Comparison of ENCODE assay signal across 2 cellular contexts in the genomic region with DNA sequence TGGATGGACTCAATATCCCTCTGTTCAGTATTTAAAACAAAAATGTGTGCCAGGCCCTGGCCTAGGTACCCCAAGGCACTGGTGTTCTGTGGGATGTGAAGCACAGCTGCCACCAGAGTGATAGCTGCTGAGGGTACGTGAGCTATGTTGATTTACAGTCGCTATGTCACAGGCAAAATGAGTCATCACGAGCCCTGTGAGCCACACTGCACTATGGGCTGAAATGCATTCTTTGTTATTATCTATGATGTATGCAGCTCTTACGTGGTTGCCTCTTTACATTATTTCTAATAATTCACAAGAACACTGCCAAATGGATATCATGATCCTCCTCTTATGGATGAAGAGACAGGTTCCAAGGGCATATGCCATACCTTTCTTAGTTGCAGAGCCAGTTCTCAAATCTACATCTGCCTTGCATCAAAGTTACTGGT.
A peak's percentile ranks its signal among the peaks of the same experiment; 100 is the strongest.
TF ChIP-seq lines count a peak whose summit lies in the region.

No MANE protein-coding gene starts in this region.

TF ChIP-seq in SK-N-SH, 30 proteins besides CTCF, POLR2A, EP300 and RAD21:
- peak; percentile 59; the same call in 1 of the 2 replicates for TF ChIP-seq FOSL2 (IDR thresholded peaks at IDR 0.05; ENCODE audit: borderline replicate concordance, low read depth)
- TF ChIP-seq, protein P1, sequence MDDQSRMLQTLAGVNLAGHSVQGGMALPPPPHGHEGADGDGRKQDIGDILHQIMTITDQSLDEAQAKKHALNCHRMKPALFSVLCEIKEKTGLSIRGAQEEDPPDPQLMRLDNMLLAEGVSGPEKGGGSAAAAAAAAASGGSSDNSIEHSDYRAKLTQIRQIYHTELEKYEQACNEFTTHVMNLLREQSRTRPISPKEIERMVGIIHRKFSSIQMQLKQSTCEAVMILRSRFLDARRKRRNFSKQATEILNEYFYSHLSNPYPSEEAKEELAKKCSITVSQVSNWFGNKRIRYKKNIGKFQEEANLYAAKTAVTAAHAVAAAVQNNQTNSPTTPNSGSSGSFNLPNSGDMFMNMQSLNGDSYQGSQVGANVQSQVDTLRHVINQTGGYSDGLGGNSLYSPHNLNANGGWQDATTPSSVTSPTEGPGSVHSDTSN (IDR thresholded peaks at IDR 0.05) = peak; percentile 76
- no peak for TF ChIP-seq NRF1 (IDR thresholded peaks at IDR 0.05; ENCODE audit: low read depth, low read length)
- peak; percentile 35; the same call in 1 of the 2 replicates for TF ChIP-seq JUND (IDR thresholded peaks at IDR 0.05)

TF ChIP-seq in K562, 482 proteins besides CTCF, POLR2A, EP300 and RAD21 (continues in another document):
- TF ChIP-seq TARDBP (IDR thresholded peaks at IDR 0.05) = no peak
- TF ChIP-seq FOXA3 (CRISPR knock-in tag; conservative IDR thresholded peaks at IDR 0.05 in 1 of 2, IDR thresholded peaks at IDR 0.05 in 1 of 2) = peak; percentile 57 to 84
- no peak for TF ChIP-seq ESRRA (IDR thresholded peaks at IDR 0.05; ENCODE audit: borderline replicate concordance, low read depth)
- TF ChIP-seq, protein P2, sequence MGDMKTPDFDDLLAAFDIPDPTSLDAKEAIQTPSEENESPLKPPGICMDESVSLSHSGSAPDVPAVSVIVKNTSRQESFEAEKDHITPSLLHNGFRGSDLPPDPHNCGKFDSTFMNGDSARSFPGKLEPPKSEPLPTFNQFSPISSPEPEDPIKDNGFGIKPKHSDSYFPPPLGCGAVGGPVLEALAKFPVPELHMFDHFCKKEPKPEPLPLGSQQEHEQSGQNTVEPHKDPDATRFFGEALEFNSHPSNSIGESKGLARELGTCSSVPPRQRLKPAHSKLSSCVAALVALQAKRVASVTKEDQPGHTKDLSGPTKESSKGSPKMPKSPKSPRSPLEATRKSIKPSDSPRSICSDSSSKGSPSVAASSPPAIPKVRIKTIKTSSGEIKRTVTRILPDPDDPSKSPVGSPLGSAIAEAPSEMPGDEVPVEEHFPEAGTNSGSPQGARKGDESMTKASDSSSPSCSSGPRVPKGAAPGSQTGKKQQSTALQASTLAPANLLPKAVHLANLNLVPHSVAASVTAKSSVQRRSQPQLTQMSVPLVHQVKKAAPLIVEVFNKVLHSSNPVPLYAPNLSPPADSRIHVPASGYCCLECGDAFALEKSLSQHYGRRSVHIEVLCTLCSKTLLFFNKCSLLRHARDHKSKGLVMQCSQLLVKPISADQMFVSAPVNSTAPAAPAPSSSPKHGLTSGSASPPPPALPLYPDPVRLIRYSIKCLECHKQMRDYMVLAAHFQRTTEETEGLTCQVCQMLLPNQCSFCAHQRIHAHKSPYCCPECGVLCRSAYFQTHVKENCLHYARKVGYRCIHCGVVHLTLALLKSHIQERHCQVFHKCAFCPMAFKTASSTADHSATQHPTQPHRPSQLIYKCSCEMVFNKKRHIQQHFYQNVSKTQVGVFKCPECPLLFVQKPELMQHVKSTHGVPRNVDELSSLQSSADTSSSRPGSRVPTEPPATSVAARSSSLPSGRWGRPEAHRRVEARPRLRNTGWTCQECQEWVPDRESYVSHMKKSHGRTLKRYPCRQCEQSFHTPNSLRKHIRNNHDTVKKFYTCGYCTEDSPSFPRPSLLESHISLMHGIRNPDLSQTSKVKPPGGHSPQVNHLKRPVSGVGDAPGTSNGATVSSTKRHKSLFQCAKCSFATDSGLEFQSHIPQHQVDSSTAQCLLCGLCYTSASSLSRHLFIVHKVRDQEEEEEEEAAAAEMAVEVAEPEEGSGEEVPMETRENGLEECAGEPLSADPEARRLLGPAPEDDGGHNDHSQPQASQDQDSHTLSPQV (IDR thresholded peaks at IDR 0.05) = peak; percentile 15; the same call in 1 of the 2 replicates
- no peak for TF ChIP-seq TOE1 (IDR thresholded peaks at IDR 0.05; ENCODE audit: borderline replicate concordance)
- TF ChIP-seq TOE1 (CRISPR knock-in tag; IDR thresholded peaks at IDR 0.05; ENCODE audit: borderline replicate concordance, low read depth) = no peak
- peak; percentile 36; the same call in 1 of the 2 replicates for TF ChIP-seq SOX6 (IDR thresholded peaks at IDR 0.05)
- TF ChIP-seq ELF4 (CRISPR knock-in tag; IDR thresholded peaks at IDR 0.05) = 0 out of 2 replicates have a peak, but pooled peaks have one; percentile 4
- TF ChIP-seq HMG20B (CRISPR knock-in tag; IDR thresholded peaks at IDR 0.05) = no peak
- TF ChIP-seq SRF (CRISPR knock-in tag; IDR thresholded peaks at IDR 0.05) = no peak
- TF ChIP-seq ETV6 (IDR thresholded peaks at IDR 0.05; ENCODE audit: borderline replicate concordance in 1 of 2, low read depth in 2 of 2, low read length in 1 of 2) = no peak
- TF ChIP-seq ETV6 (CRISPR knock-in tag; IDR thresholded peaks at IDR 0.05; ENCODE audit: borderline replicate concordance) = no peak
- TF ChIP-seq SREBF1 (IDR thresholded peaks at IDR 0.05; ENCODE audit: borderline replicate concordance, low read depth, low read length) = no peak
- TF ChIP-seq DACH1 (IDR thresholded peaks at IDR 0.05; ENCODE audit: partially characterized antibody) = no peak
- TF ChIP-seq, protein P3, sequence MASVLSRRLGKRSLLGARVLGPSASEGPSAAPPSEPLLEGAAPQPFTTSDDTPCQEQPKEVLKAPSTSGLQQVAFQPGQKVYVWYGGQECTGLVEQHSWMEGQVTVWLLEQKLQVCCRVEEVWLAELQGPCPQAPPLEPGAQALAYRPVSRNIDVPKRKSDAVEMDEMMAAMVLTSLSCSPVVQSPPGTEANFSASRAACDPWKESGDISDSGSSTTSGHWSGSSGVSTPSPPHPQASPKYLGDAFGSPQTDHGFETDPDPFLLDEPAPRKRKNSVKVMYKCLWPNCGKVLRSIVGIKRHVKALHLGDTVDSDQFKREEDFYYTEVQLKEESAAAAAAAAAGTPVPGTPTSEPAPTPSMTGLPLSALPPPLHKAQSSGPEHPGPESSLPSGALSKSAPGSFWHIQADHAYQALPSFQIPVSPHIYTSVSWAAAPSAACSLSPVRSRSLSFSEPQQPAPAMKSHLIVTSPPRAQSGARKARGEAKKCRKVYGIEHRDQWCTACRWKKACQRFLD (CRISPR knock-in tag; IDR thresholded peaks at IDR 0.05) = no peak
- no peak for TF ChIP-seq ZNF143 (CRISPR knock-in tag; IDR thresholded peaks at IDR 0.05)
- TF ChIP-seq, protein P4, sequence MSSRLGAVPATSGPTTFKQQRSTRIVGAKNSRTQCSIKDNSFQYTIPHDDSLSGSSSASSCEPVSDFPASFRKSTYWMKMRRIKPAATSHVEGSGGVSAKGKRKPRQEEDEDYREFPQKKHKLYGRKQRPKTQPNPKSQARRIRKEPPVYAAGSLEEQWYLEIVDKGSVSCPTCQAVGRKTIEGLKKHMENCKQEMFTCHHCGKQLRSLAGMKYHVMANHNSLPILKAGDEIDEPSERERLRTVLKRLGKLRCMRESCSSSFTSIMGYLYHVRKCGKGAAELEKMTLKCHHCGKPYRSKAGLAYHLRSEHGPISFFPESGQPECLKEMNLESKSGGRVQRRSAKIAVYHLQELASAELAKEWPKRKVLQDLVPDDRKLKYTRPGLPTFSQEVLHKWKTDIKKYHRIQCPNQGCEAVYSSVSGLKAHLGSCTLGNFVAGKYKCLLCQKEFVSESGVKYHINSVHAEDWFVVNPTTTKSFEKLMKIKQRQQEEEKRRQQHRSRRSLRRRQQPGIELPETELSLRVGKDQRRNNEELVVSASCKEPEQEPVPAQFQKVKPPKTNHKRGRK (tag; IDR thresholded peaks at IDR 0.05) = no peak
- TF ChIP-seq BHLHE40 (IDR thresholded peaks at IDR 0.05; ENCODE audit: low read length) = peak; percentile 44; the same call in 1 of the 2 replicates
- TF ChIP-seq JUND (IDR thresholded peaks at IDR 0.05; ENCODE audit: borderline replicate concordance, low read depth, low read length) = peak; percentile 97
- peak; percentile 99 for TF ChIP-seq JUND (tag; IDR thresholded peaks at IDR 0.05; ENCODE audit: borderline replicate concordance, low read depth, low read length)
- peak; percentile 30; the same call in 1 of the 2 replicates for TF ChIP-seq TAL1 (IDR thresholded peaks at IDR 0.05)
- no peak for TF ChIP-seq CBX2 (IDR thresholded peaks at IDR 0.05; ENCODE audit: insufficient read depth, low read length, poor library complexity, severe bottlenecking)
- TF ChIP-seq KDM5B (IDR thresholded peaks at IDR 0.05; ENCODE audit: insufficient replicate concordance, low read depth, low read length) = no peak
- no peak for TF ChIP-seq HNRNPH1 (optimal IDR thresholded peaks at IDR 0.05; ENCODE audit: low read depth, low read length)
- TF ChIP-seq ZNF274 (IDR thresholded peaks at IDR 0.05; ENCODE audit: borderline replicate concordance, low read depth, low read length) = no peak
- TF ChIP-seq ZFPM2 (CRISPR knock-in tag; IDR thresholded peaks at IDR 0.05) = no peak
- TF ChIP-seq ZBTB8A (IDR thresholded peaks at IDR 0.05; ENCODE audit: partially characterized antibody) = no peak
- no peak for TF ChIP-seq ZNF41 (CRISPR knock-in tag; conservative IDR thresholded peaks at IDR 0.05)
- no peak for TF ChIP-seq SUPT5H (IDR thresholded peaks at IDR 0.05)
- no peak for TF ChIP-seq PTRF (tag; IDR thresholded peaks at IDR 0.05)
- TF ChIP-seq, protein P5, sequence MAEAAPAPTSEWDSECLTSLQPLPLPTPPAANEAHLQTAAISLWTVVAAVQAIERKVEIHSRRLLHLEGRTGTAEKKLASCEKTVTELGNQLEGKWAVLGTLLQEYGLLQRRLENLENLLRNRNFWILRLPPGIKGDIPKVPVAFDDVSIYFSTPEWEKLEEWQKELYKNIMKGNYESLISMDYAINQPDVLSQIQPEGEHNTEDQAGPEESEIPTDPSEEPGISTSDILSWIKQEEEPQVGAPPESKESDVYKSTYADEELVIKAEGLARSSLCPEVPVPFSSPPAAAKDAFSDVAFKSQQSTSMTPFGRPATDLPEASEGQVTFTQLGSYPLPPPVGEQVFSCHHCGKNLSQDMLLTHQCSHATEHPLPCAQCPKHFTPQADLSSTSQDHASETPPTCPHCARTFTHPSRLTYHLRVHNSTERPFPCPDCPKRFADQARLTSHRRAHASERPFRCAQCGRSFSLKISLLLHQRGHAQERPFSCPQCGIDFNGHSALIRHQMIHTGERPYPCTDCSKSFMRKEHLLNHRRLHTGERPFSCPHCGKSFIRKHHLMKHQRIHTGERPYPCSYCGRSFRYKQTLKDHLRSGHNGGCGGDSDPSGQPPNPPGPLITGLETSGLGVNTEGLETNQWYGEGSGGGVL (CRISPR knock-in tag; IDR thresholded peaks at IDR 0.05) = no peak
- TF ChIP-seq FOXA1 (IDR thresholded peaks at IDR 0.05; ENCODE audit: borderline replicate concordance) = no peak
- TF ChIP-seq CBFA2T3 (IDR thresholded peaks at IDR 0.05) = peak; percentile 47; the same call in 1 of the 2 replicates
- TF ChIP-seq RBM25 (IDR thresholded peaks at IDR 0.05; ENCODE audit: low read depth, low read length, severe bottlenecking) = no peak
- TF ChIP-seq RBM22 (IDR thresholded peaks at IDR 0.05; ENCODE audit: low read depth, low read length, poor library complexity, severe bottlenecking) = no peak
- TF ChIP-seq BMI1 (IDR thresholded peaks at IDR 0.05; ENCODE audit: low read length) = no peak
- TF ChIP-seq TCF3 (CRISPR knock-in tag; IDR thresholded peaks at IDR 0.05) = peak; percentile 71
- TF ChIP-seq ELF2 (CRISPR knock-in tag; IDR thresholded peaks at IDR 0.05) = no peak
- no peak for TF ChIP-seq ZNF696 (CRISPR knock-in tag; conservative IDR thresholded peaks at IDR 0.05)
- TF ChIP-seq, protein P6, sequence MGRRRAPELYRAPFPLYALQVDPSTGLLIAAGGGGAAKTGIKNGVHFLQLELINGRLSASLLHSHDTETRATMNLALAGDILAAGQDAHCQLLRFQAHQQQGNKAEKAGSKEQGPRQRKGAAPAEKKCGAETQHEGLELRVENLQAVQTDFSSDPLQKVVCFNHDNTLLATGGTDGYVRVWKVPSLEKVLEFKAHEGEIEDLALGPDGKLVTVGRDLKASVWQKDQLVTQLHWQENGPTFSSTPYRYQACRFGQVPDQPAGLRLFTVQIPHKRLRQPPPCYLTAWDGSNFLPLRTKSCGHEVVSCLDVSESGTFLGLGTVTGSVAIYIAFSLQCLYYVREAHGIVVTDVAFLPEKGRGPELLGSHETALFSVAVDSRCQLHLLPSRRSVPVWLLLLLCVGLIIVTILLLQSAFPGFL (CRISPR knock-in tag; IDR thresholded peaks at IDR 0.05) = no peak
- TF ChIP-seq JUNB (CRISPR knock-in tag; conservative IDR thresholded peaks at IDR 0.05) = peak; percentile 74; the same call in 1 of the 2 replicates
- no peak for TF ChIP-seq MYBL2 (IDR thresholded peaks at IDR 0.05; ENCODE audit: low read depth)
- TF ChIP-seq MYBL2 (CRISPR knock-in tag; IDR thresholded peaks at IDR 0.05; ENCODE audit: borderline replicate concordance) = no peak
- TF ChIP-seq, protein P7, sequence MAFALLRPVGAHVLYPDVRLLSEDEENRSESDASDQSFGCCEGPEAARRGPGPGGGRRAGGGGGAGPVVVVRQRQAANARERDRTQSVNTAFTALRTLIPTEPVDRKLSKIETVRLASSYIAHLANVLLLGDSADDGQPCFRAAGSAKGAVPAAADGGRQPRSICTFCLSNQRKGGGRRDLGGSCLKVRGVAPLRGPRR (CRISPR knock-in tag; IDR thresholded peaks at IDR 0.05) = no peak
- TF ChIP-seq PTTG1 (tag; IDR thresholded peaks at IDR 0.05; ENCODE audit: low read depth) = no peak
- no peak for TF ChIP-seq ETS2 (tag; IDR thresholded peaks at IDR 0.05; ENCODE audit: borderline replicate concordance, poor library complexity, severe bottlenecking)
- TF ChIP-seq, protein P8, sequence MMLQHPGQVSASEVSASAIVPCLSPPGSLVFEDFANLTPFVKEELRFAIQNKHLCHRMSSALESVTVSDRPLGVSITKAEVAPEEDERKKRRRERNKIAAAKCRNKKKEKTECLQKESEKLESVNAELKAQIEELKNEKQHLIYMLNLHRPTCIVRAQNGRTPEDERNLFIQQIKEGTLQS (IDR thresholded peaks at IDR 0.05) = peak; percentile 96
- TF ChIP-seq, protein P8 (CRISPR knock-in tag; conservative IDR thresholded peaks at IDR 0.05) = peak; percentile 93; the same call in 1 of the 2 replicates
- TF ChIP-seq DPF2 (IDR thresholded peaks at IDR 0.05) = peak; percentile 84
- TF ChIP-seq MTA3 (IDR thresholded peaks at IDR 0.05; ENCODE audit: borderline replicate concordance) = 0 out of 2 replicates have a peak, but pooled peaks have one; percentile 50
- no peak for TF ChIP-seq SMC3 (conservative IDR thresholded peaks at IDR 0.05; ENCODE audit: insufficient read depth, low read depth, low read length)
- TF ChIP-seq, protein P9, sequence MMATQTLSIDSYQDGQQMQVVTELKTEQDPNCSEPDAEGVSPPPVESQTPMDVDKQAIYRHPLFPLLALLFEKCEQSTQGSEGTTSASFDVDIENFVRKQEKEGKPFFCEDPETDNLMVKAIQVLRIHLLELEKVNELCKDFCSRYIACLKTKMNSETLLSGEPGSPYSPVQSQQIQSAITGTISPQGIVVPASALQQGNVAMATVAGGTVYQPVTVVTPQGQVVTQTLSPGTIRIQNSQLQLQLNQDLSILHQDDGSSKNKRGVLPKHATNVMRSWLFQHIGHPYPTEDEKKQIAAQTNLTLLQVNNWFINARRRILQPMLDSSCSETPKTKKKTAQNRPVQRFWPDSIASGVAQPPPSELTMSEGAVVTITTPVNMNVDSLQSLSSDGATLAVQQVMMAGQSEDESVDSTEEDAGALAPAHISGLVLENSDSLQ (IDR thresholded peaks at IDR 0.05) = peak; percentile 88
- peak; percentile 49; the same call in 1 of the 2 replicates for TF ChIP-seq CTBP1 (IDR thresholded peaks at IDR 0.05; ENCODE audit: borderline replicate concordance)
